Comparison of ENCODE assay signal across 14 cellular contexts in genomic region chr3:12938258-12938711, GRCh38.
DNase-seq lines count a peak whose midpoint lies in the region; TF ChIP-seq lines count a peak whose summit lies in the region.
"Had no signal": no experiment of that assay in that cellular context is flagged by ENCODE, and none has a peak within 500 bp of the region (broad histone marks: within the 10 kb centered on the region; RNA-seq: fewer than 3 reads in every experiment).

No MANE protein-coding gene starts in this region.

- DNase-seq in dorsolateral prefrontal cortex (no peak), left kidney (ENCODE audit: low read depth, low spot score) (peak; percentile 21), spleen (no peak), LoVo (ENCODE audit: low spot score) (no peak), HK-2 (ENCODE audit: unreplicated experiment) (no peak), thyroid gland (no peak)
- DNase-seq in activated T-helper 2 cell treated with anti-CD3 and anti-CD28 coated beads, Interferon-gamma antibody, Interleukin-2, Interleukin-4, amounts not matched to agents 10 μg/mL and 5 μg/mL and 100 μg/mL, durations not matched to agents 14 hours and 24 hours and 36 hours (ENCODE audit: low spot score), result no peak
- DNase-seq: cortex of kidney, natural killer cell, NCI-H1105 treated with DMSO at 0.1 percent for 48 hours, NCI-H345 had no signal

- peaks cover 39 to 98% (median 92%) of the 10 kb centered on the region in 11 experiments for H3K36me3 ChIP-seq in BLaER1 treated with 17β-estradiol and CSF1 and Interleukin-3, amounts not matched to agents 10 nM and 100 nM
- H3K36me3 ChIP-seq in spleen (peaks cover 0 to 100% (median 89%) of the 10 kb centered on the region in 6 donors), thyroid gland (peaks cover 9 to 20% of the 10 kb centered on the region in 2 donors)

- TF ChIP-seq CTCF in dorsolateral prefrontal cortex (IDR thresholded peaks at IDR 0.05 in 54 of 56, conservative IDR thresholded peaks at IDR 0.05 in 2 of 56; ENCODE audit: low read depth in 1 of 56, partially characterized antibody in 56 of 56), result no peak
- no peak for TF ChIP-seq CTCF in spleen (IDR thresholded peaks at IDR 0.05 in 8 of 11, conservative IDR thresholded peaks at IDR 0.05 in 3 of 11)
- TF ChIP-seq CTCF in thyroid gland (IDR thresholded peaks at IDR 0.05), result no peak

- no peaks in the 10 kb centered on the region for H3K9me3 Mint-ChIP-seq in activated T-helper 2 cell treated with anti-CD3 and anti-CD28 coated beads, Interferon-gamma antibody, Interleukin-2, Interleukin-4, amounts not matched to agents 10 μg/mL and 5 μg/mL and 100 μg/mL, durations not matched to agents 14 hours and 24 hours and 36 hours
- H3K9me3 Mint-ChIP-seq: activated naive CD4-positive, alpha-beta T cell treated with anti-CD3 and anti-CD28 coated beads, Interleukin-2, amount 50 U/mL, for 72 hours; natural killer cell had no signal

- TF ChIP-seq POLR2A in spleen (IDR thresholded peaks at IDR 0.05) (no peak), thyroid gland (IDR thresholded peaks at IDR 0.05) (no peak)

- peaks cover 73 to 100% (median 99%) of the 10 kb centered on the region in 11 experiments for H4K20me1 ChIP-seq in BLaER1 treated with 17β-estradiol and CSF1 and Interleukin-3, amounts not matched to agents 10 nM and 100 nM

- H3K9ac ChIP-seq in BLaER1 treated with 17β-estradiol and CSF1 and Interleukin-3, amounts not matched to agents 10 nM and 100 nM, result peak overlapping the region in 5 of 11 experiments; percentile 15 to 61 (median 26); a peak in 8 of 22 replicates

- intact Hi-C loops in dorsolateral prefrontal cortex (cut with DNase I) (no loop called here), spleen (cut with DNase I; ENCODE audit: low total_unique reads) (no loop called here), thyroid gland (cut with DNase I) (no loop called here)
- intact Hi-C loops in activated T-helper 2 cell treated with anti-CD3 and anti-CD28 coated beads, Interferon-gamma antibody, Interleukin-2, Interleukin-4, amounts not matched to agents 10 μg/mL and 5 μg/mL and 100 μg/mL, durations not matched to agents 14 hours and 24 hours and 36 hours (cut with micrococcal nuclease), result no loop called here

- no peak overlapping the region for H3K27ac Mint-ChIP-seq in activated T-helper 2 cell treated with anti-CD3 and anti-CD28 coated beads, Interferon-gamma antibody, Interleukin-2, Interleukin-4, amounts not matched to agents 10 μg/mL and 5 μg/mL and 100 μg/mL, durations not matched to agents 14 hours and 24 hours and 36 hours
- H3K27ac Mint-ChIP-seq: activated naive CD4-positive, alpha-beta T cell treated with anti-CD3 and anti-CD28 coated beads, Interleukin-2, amount 50 U/mL, for 72 hours had no signal

- H3K36me3 Mint-ChIP-seq in activated T-helper 2 cell treated with anti-CD3 and anti-CD28 coated beads, Interferon-gamma antibody, Interleukin-2, Interleukin-4, amounts not matched to agents 10 μg/mL and 5 μg/mL and 100 μg/mL, durations not matched to agents 14 hours and 24 hours and 36 hours (ENCODE audit: low read depth), result peaks cover 8% of the 10 kb centered on the region
- H3K36me3 Mint-ChIP-seq: activated naive CD4-positive, alpha-beta T cell treated with anti-CD3 and anti-CD28 coated beads, Interleukin-2, amount 50 U/mL, for 72 hours had no signal

- no peaks in the 10 kb centered on the region for H3K9me3 ChIP-seq in BLaER1 treated with 17β-estradiol and CSF1 and Interleukin-3, amounts not matched to agents 10 nM and 100 nM (replicated peaks in 1 of 11)
- no peaks in the 10 kb centered on the region for H3K9me3 ChIP-seq in spleen
- no peaks in the 10 kb centered on the region for H3K9me3 ChIP-seq in thyroid gland

- no peaks in the 10 kb centered on the region for H3K27me3 ChIP-seq in BLaER1 treated with 17β-estradiol and CSF1 and Interleukin-3, amounts not matched to agents 10 nM and 100 nM
- H3K27me3 ChIP-seq in dorsolateral prefrontal cortex (no peaks in the 10 kb centered on the region), spleen (replicated peaks in 1 of 7) (no peaks in the 10 kb centered on the region), thyroid gland (no peaks in the 10 kb centered on the region)

- H3K4me2 ChIP-seq in BLaER1 treated with 17β-estradiol and CSF1 and Interleukin-3, amounts not matched to agents 10 nM and 100 nM, result peak overlapping the region in 9 of 11 experiments; percentile 26 to 81 (median 61); a peak in 17 of 22 replicates

- H3K4me3 ChIP-seq in BLaER1 treated with 17β-estradiol and CSF1 and Interleukin-3, amounts not matched to agents 10 nM and 100 nM, result no peak overlapping the region
- H3K4me3 ChIP-seq in dorsolateral prefrontal cortex (no peak overlapping the region), spleen (no peak overlapping the region), thyroid gland (replicated peaks in 1 of 3) (no peak overlapping the region)

- peaks cover 56 to 95% (median 82%) of the 10 kb centered on the region in 10 experiments for H3K4me1 ChIP-seq in BLaER1 treated with 17β-estradiol and CSF1 and Interleukin-3, amounts not matched to agents 10 nM and 100 nM
- H3K4me1 ChIP-seq in spleen, result peaks cover 0 to 81% (median 41%) of the 10 kb centered on the region in 6 donors
- H3K4me1 ChIP-seq in thyroid gland, result peaks cover 8 to 38% of the 10 kb centered on the region in 2 donors

- H3K27ac ChIP-seq in BLaER1 treated with 17β-estradiol and CSF1 and Interleukin-3, amounts not matched to agents 10 nM and 100 nM, result peak overlapping the region in 6 of 11 experiments; percentile 6 to 53 (median 26); a peak in 9 of 22 replicates
- peak overlapping the region in 55 of 59 donors; percentile 5 to 83 (median 65) for H3K27ac ChIP-seq in dorsolateral prefrontal cortex
- peak overlapping the region in 6 of 8 donors; percentile 26 to 58 (median 46) for H3K27ac ChIP-seq in spleen
- H3K27ac ChIP-seq in thyroid gland, result peak overlapping the region in 1 of 3 donors; percentile 54
- H3K27ac ChIP-seq: VCaP had no signal

- 68 to 88% (median 80%) methylated on average over 10 of the region's 10 CpGs for WGBS in spleen, 5 donors
- WGBS in thyroid gland, 2 donors, result 70 to 78% methylated on average over 10 of the region's 10 CpGs

- no peak overlapping the region for H3K4me3 Mint-ChIP-seq in activated T-helper 2 cell treated with anti-CD3 and anti-CD28 coated beads, Interferon-gamma antibody, Interleukin-2, Interleukin-4, amounts not matched to agents 10 μg/mL and 5 μg/mL and 100 μg/mL, durations not matched to agents 14 hours and 24 hours and 36 hours (ENCODE audit: low read depth)
- H3K4me3 Mint-ChIP-seq: natural killer cell had no signal

- peaks cover 2% of the 10 kb centered on the region for H3K4me1 Mint-ChIP-seq in activated T-helper 2 cell treated with anti-CD3 and anti-CD28 coated beads, Interferon-gamma antibody, Interleukin-2, Interleukin-4, amounts not matched to agents 10 μg/mL and 5 μg/mL and 100 μg/mL, durations not matched to agents 14 hours and 24 hours and 36 hours (ENCODE audit: low read depth)

- no peaks in the 10 kb centered on the region for H3K27me3 Mint-ChIP-seq in activated T-helper 2 cell treated with anti-CD3 and anti-CD28 coated beads, Interferon-gamma antibody, Interleukin-2, Interleukin-4, amounts not matched to agents 10 μg/mL and 5 μg/mL and 100 μg/mL, durations not matched to agents 14 hours and 24 hours and 36 hours (ENCODE audit: low read depth)
